Comparison of ENCODE assay signal across 21 cellular contexts in the genomic region with DNA sequence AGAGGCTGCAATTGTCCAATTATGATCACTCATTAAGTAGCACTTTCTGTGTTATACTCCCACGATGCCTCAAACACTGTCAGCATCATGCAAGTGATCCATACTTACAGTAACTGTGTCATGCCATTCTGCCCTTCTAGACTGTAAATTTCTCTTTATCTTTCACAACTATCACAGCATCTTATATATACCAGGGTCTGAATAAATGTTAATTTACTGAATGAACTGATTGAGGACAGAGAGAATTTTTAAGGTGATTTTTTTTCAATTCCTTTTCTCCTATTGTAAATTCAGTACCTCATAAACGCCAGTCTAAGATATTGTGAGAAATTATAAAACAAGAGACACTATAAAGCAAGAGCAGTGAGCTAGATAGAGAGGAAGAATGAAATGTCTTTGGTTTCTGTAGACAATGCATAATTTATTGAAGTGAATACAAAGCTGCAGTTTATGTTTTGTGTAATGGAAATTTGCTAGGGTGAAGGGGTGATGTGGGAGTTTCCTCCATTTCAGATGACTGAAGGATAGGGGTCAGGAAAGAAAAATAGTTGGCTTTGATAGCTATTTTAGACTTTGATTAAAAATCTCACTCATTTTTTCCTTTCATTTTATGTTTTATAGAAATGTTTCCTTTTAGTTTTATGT. TPM values are rescaled to one million over a fixed set of nuclear protein-coding genes. Genes with fewer than 3 reads are reported as not detected.
DNase-seq lines count a peak whose midpoint lies in the region; ATAC-seq and TF ChIP-seq lines count a peak whose summit lies in the region.
"Had no signal": no experiment of that assay in that cellular context is flagged by ENCODE, and none has a peak within 500 bp of the region (broad histone marks: within the 10 kb centered on the region; RNA-seq: fewer than 3 reads in every experiment).

No MANE protein-coding gene starts in this region.

- ATAC-seq in WTC11 (no peak), HG03439 (IDR thresholded peaks at IDR 0.05; ENCODE audit: unreplicated experiment) (no peak)
- ATAC-seq: A549, left colon had no signal

- peak overlapping the region; percentile 33 for H3K4me3 Mint-ChIP-seq in activated CD4-positive, alpha-beta T cell treated with anti-CD3 and anti-CD28 coated beads, Interleukin-2, amount 10 ng/mL, durations not matched to agents 24 days and 14 days
- peak overlapping the region; percentile 7; the same call in 1 of the 2 replicates for H3K4me3 Mint-ChIP-seq in WTC11
- H3K4me3 Mint-ChIP-seq: CD4-positive, CD25-positive, alpha-beta regulatory T cell; central memory CD8-positive, alpha-beta T cell had no signal

- intact Hi-C loops in activated CD4-positive, alpha-beta T cell treated with anti-CD3 and anti-CD28 coated beads, Interleukin-2, amount 10 ng/mL, durations not matched to agents 24 days and 14 days (cut with micrococcal nuclease): no loop called here

- TF ChIP-seq CTCF in WTC11 (IDR thresholded peaks at IDR 0.05): no peak

- no peaks in the 10 kb centered on the region for H3K27me3 Mint-ChIP-seq in activated CD4-positive, alpha-beta T cell treated with anti-CD3 and anti-CD28 coated beads, Interleukin-2, amount 10 ng/mL, durations not matched to agents 24 days and 14 days
- H3K27me3 Mint-ChIP-seq in WTC11 (ENCODE audit: low read depth): no peaks in the 10 kb centered on the region
- H3K27me3 Mint-ChIP-seq: CD4-positive, CD25-positive, alpha-beta regulatory T cell had no signal

- peaks cover 97% of the 10 kb centered on the region for H3K36me3 Mint-ChIP-seq in activated CD4-positive, alpha-beta T cell treated with anti-CD3 and anti-CD28 coated beads, Interleukin-2, amount 10 ng/mL, durations not matched to agents 24 days and 14 days (ENCODE audit: low read depth)
- peaks cover 72% of the 10 kb centered on the region for H3K36me3 Mint-ChIP-seq in WTC11

- CTCF ChIA-PET in WTC11 (lab: Charles Lee): interaction anchor here (1.1 to 1.5 kb wide), 2 partner anchors 57 kb away, joined by 5 read pairs; partner anchors contain the start of gene SLC9C1

- POLR2A ChIA-PET in WTC11 (lab: Charles Lee): interaction anchor here (1.9 kb wide), 2 partner anchors 16 to 17 kb away, joined by 4 to 5 read pairs; partner anchors contain the start of gene CD200

- H3K4me1 Mint-ChIP-seq in activated CD4-positive, alpha-beta T cell treated with anti-CD3 and anti-CD28 coated beads, Interleukin-2, amount 10 ng/mL, durations not matched to agents 24 days and 14 days: peaks cover 48% of the 10 kb centered on the region
- H3K4me1 Mint-ChIP-seq in WTC11: peaks cover 90% of the 10 kb centered on the region
- H3K4me1 Mint-ChIP-seq: central memory CD8-positive, alpha-beta T cell had no signal

- H3K9me3 Mint-ChIP-seq in activated CD4-positive, alpha-beta T cell treated with anti-CD3 and anti-CD28 coated beads, Interleukin-2, amount 10 ng/mL, durations not matched to agents 24 days and 14 days: peaks cover 5% of the 10 kb centered on the region
- H3K9me3 Mint-ChIP-seq in WTC11: no peaks in the 10 kb centered on the region
- H3K9me3 Mint-ChIP-seq: central memory CD8-positive, alpha-beta T cell had no signal

- H3K27ac Mint-ChIP-seq in activated CD4-positive, alpha-beta T cell treated with anti-CD3 and anti-CD28 coated beads, Interleukin-2, amount 10 ng/mL, durations not matched to agents 24 days and 14 days: peak overlapping the region; percentile 68
- peak overlapping the region; percentile 96 for H3K27ac Mint-ChIP-seq in WTC11
- H3K27ac Mint-ChIP-seq: CD4-positive, CD25-positive, alpha-beta regulatory T cell had no signal

- H3K27ac ChIP-seq in substantia nigra (ENCODE audit: low read depth, low read length, poor library complexity, severe bottlenecking): peak overlapping the region; percentile 1
- H3K27ac ChIP-seq: A549, KMS-11 had no signal

- DNase-seq in activated CD4-positive, alpha-beta T cell treated with anti-CD3 and anti-CD28 coated beads, Interleukin-2, amount 10 ng/mL, durations not matched to agents 24 days and 14 days: peak; percentile 12
- DNase-seq in activated CD4-positive, alpha-beta T cell treated with anti-CD3 and anti-CD28 coated beads for 4 hours: no peak
- DNase-seq in WTC11 (ENCODE audit: low spot score) (no peak), foreskin melanocyte (peak; percentile 77), substantia nigra (lab: John Stamatoyannopoulos, UW) (no peak), HuH-7 (ENCODE audit: low spot score) (no peak)
- DNase-seq in stimulated activated CD4-positive, alpha-beta T cell treated with anti-CD3 and anti-CD28 coated beads, Interleukin-4, amount 100 ng/mL, for 24 hours: no peak
- DNase-seq: activated CD4-positive, alpha-beta T cell treated with anti-CD3 and anti-CD28 coated beads for 1 hour; activated CD8-positive, alpha-beta memory T cell treated with anti-CD3 and anti-CD28 coated beads, Interleukin-2, amount 50 U/mL, for 48 hours; CD4-positive, CD25-positive, alpha-beta regulatory T cell; DMS79 treated with DMSO at 0.1 percent for 48 hours; left colon; NCI-H226; posterior cingulate gyrus; SHP77 treated with DMSO at 0.1 percent for 48 hours; upper lobe of left lung had no signal

TF ChIP-seq in WTC11, 78 proteins besides CTCF, POLR2A, EP300 and RAD21:
- TF ChIP-seq ZNF121 (CRISPR knock-in tag; IDR thresholded peaks at IDR 0.05): no peak
- TF ChIP-seq ZNF317 (CRISPR knock-in tag; IDR thresholded peaks at IDR 0.05; ENCODE audit: borderline replicate concordance, low read depth): no peak
TF ChIP-seq in WTC11: peak in this region for 0.

RNA-seq across cellular contexts. Expression of gene CD200, which starts 17.3 kb away (rescaled TPM):
- total RNA-seq in activated CD4-positive, alpha-beta T cell treated with anti-CD3 and anti-CD28 coated beads, Interleukin-2, amount 10 ng/mL, durations not matched to agents 24 days and 14 days: 144 and 151 TPM in 2 replicates
- total RNA-seq in WTC11 (2021): 46.8 to 56.1 TPM (median 54.1 TPM) in 3 replicates

RNA-seq across cellular contexts. Expression of gene SLC9C1, which starts 56.3 kb away (rescaled TPM):
- not detected in 2 replicates for total RNA-seq in activated CD4-positive, alpha-beta T cell treated with anti-CD3 and anti-CD28 coated beads, Interleukin-2, amount 10 ng/mL, durations not matched to agents 24 days and 14 days
- 1.4 to 3.5 TPM (median 2.5 TPM) in 3 replicates for total RNA-seq in WTC11 (2021)
- total RNA-seq: CD4-positive, CD25-positive, alpha-beta regulatory T cell; smooth muscle cell; upper lobe of left lung had no signal

Comparison
In these comparisons a context has a peak if more than half of its experiments do, and no peak if none do; other contexts are left out.
1. DNase-seq: peak in activated CD4-positive, alpha-beta T cell treated with anti-CD3 and anti-CD28 coated beads, Interleukin-2, amount 10 ng/mL, durations not matched to agents 24 days and 14 days (single experiment) and foreskin melanocyte (single experiment); none in activated CD4-positive, alpha-beta T cell treated with anti-CD3 and anti-CD28 coated beads for 4 hours (0 of 2), WTC11 (single experiment), substantia nigra (0 of 49), HuH-7 (single experiment) and stimulated activated CD4-positive, alpha-beta T cell treated with anti-CD3 and anti-CD28 coated beads, Interleukin-4, amount 100 ng/mL, for 24 hours (single experiment).